ENCODE assay signal across 8 cellular contexts in the genomic region with DNA sequence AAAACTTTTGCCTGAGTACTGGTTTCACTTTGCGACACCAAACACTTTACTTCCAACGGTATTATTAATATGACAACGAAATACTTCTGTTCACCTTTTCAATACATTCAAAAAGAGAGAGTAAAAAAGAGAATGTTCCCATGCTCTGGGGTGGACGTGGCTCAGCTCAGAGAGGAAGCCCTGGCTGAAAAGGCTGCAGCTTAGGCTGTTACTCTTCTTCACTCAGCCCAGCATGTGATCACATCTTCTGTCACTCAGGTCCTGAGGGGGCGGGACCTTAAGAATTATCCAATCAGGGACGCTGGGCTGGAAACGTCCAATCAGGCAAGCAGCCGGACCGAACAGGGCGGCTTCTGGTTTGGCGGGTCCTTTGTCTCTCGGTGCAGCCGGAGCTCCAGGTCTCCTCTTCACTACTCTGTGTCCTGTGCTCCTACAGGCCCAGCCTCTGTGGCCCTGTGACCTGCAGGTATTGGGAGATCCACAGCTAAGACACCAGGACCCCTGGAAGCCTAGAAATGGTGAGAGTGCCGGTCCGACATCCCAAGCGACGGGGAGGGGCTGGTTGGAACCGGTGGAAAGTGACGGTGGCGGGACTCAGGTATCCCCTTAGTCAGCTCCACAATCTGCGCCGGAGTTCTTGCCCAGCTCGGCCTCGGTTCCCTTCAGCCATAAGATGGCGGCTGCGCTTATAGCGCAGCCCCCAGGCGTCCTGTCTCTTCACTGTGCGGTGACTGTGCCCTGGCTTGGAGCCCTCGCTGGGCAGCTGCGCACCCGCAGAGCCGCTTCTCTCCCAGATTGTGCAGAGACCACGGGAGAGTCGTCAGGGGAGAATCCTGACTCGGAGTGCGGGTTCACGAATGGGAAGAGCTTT. TPM values are rescaled to one million over a fixed set of nuclear protein-coding genes. Genes with fewer than 3 reads are reported as not detected.
A peak's percentile ranks its signal among the peaks of the same experiment; 100 is the strongest.
DNase-seq lines count a peak whose midpoint lies in the region; ATAC-seq and TF ChIP-seq lines count a peak whose summit lies in the region.

TSS of gene ZNF93 (plus strand) at position 373 of the 871 bp plus-strand sequence. CDS start at position 516, 143 bp downstream.

- peaks cover 20 to 32% of the 10 kb centered on the region in 2 donors for H3K4me1 Mint-ChIP-seq in natural killer cell
- peaks cover 20 to 42% of the 10 kb centered on the region in 2 donors for H3K4me1 Mint-ChIP-seq in stimulated activated naive B cell treated with anti-CD40 and anti-IgM and Interleukin-4, amounts not matched to agents 10 μg/mL and 1 μg/mL and 100 μg/mL, for 72 hours

- H3K36me3 ChIP-seq in HUES64 (ENCODE audit: insufficient read depth, low read length), result peaks cover 25% of the 10 kb centered on the region
- no peaks in the 10 kb centered on the region for H3K36me3 ChIP-seq in Peyer's patch

- no peak for TF ChIP-seq CTCF in Peyer's patch (IDR thresholded peaks at IDR 0.05)
- no peak for TF ChIP-seq CTCF in fibroblast of pulmonary artery (IDR thresholded peaks at IDR 0.05; ENCODE audit: low read length, missing control alignments)
- no peak for TF ChIP-seq CTCF in natural killer cell (IDR thresholded peaks at IDR 0.05)

- H3K9me3 ChIP-seq in HUES64 (ENCODE audit: insufficient read depth, low read depth, low read length), result no peaks in the 10 kb centered on the region
- H3K9me3 ChIP-seq in Peyer's patch, result no peaks in the 10 kb centered on the region

- peak within 1 kb of the TSS; percentile 96 for H3K4me3 ChIP-seq in HUES64 (ENCODE audit: low read length)
- H3K4me3 ChIP-seq in Peyer's patch, result peak within 1 kb of the TSS; percentile 49 to 88 (median 64)
- H3K4me3 ChIP-seq in fibroblast of pulmonary artery (replicated peaks; ENCODE audit: low read depth, low read length), result peak within 1 kb of the TSS; percentile 80

- WGBS in HUES64, result 1% methylated on average over 37 of the region's 38 CpGs

- peak; percentile 96 for DNase-seq in COR-L47 (lab: John Stamatoyannopoulos, UW)
- peak; percentile 86 to 98 (median 97) for DNase-seq in Peyer's patch
- peak; percentile 95 for DNase-seq in activated effector memory CD4-positive, alpha-beta T cell treated with anti-CD3 and anti-CD28 coated beads, Interleukin-2, amount 50 U/mL, for 16 hours
- peak; percentile 97 for DNase-seq in fibroblast of pulmonary artery (ENCODE audit: low read depth)
- peak; percentile 89 for DNase-seq in natural killer cell
- DNase-seq in stimulated activated naive B cell treated with anti-CD40 and anti-IgM and Interleukin-4, amounts not matched to agents 10 μg/mL and 1 μg/mL and 100 μg/mL, for 72 hours, result peak; percentile 94

- peaks cover 26% of the 10 kb centered on the region for H3K4me1 ChIP-seq in HUES64 (ENCODE audit: insufficient read depth, low read length)
- peaks cover 0 to 4% (median 0%) of the 10 kb centered on the region in 4 donors for H3K4me1 ChIP-seq in Peyer's patch

- H3K27ac ChIP-seq in HUES64 (ENCODE audit: low read depth, low read length) (peak within 1 kb of the TSS; percentile 98), Peyer's patch (peak within 1 kb of the TSS; percentile 42 to 87 (median 76))

- H3K36me3 Mint-ChIP-seq in natural killer cell, result peaks cover 21% of the 10 kb centered on the region
- H3K36me3 Mint-ChIP-seq in stimulated activated naive B cell treated with anti-CD40 and anti-IgM and Interleukin-4, amounts not matched to agents 10 μg/mL and 1 μg/mL and 100 μg/mL, for 72 hours, result peaks cover 40 to 46% of the 10 kb centered on the region in 2 donors

- H3K27me3 Mint-ChIP-seq in natural killer cell (ENCODE audit: low read depth in 2 of 2), result no peaks in the 10 kb centered on the region
- H3K27me3 Mint-ChIP-seq in stimulated activated naive B cell treated with anti-CD40 and anti-IgM and Interleukin-4, amounts not matched to agents 10 μg/mL and 1 μg/mL and 100 μg/mL, for 72 hours, result no peaks in the 10 kb centered on the region

- H3K27me3 ChIP-seq in HUES64 (ENCODE audit: insufficient read depth, low read length) (no peaks in the 10 kb centered on the region), Peyer's patch (no peaks in the 10 kb centered on the region)

- ATAC-seq in GM21381 (IDR thresholded peaks at IDR 0.05; ENCODE audit: unreplicated experiment) (peak; percentile 83), natural killer cell (peak; percentile 96 to 99 (median 99))
- peak; percentile 91 to 94 for ATAC-seq in stimulated activated naive B cell treated with anti-CD40 and anti-IgM and Interleukin-4, amounts not matched to agents 10 μg/mL and 1 μg/mL and 100 μg/mL, for 72 hours (replicated peaks)

- peak within 1 kb of the TSS; percentile 99 for H3K4me3 Mint-ChIP-seq in natural killer cell
- peak within 1 kb of the TSS; percentile 96 to 97 for H3K4me3 Mint-ChIP-seq in stimulated activated naive B cell treated with anti-CD40 and anti-IgM and Interleukin-4, amounts not matched to agents 10 μg/mL and 1 μg/mL and 100 μg/mL, for 72 hours

- H3K27ac Mint-ChIP-seq in natural killer cell, result peak within 1 kb of the TSS; percentile 92 to 96
- H3K27ac Mint-ChIP-seq in stimulated activated naive B cell treated with anti-CD40 and anti-IgM and Interleukin-4, amounts not matched to agents 10 μg/mL and 1 μg/mL and 100 μg/mL, for 72 hours, result peak within 1 kb of the TSS; percentile 99

- peaks cover 3 to 12% of the 10 kb centered on the region in 2 donors for H3K9me3 Mint-ChIP-seq in natural killer cell
- H3K9me3 Mint-ChIP-seq in stimulated activated naive B cell treated with anti-CD40 and anti-IgM and Interleukin-4, amounts not matched to agents 10 μg/mL and 1 μg/mL and 100 μg/mL, for 72 hours, result peaks cover 15 to 24% of the 10 kb centered on the region in 2 donors

- H3K9ac ChIP-seq in HUES64 (ENCODE audit: low read depth, low read length), result peak within 1 kb of the TSS; percentile 99

- intact Hi-C loops in natural killer cell (cut with micrococcal nuclease), result loop anchor here (1.0 to 5.0 kb wide), 4 partner anchors 34 to 169 kb away; partner anchors contain the start of genes ZNF14 and ZNF506

- peak; percentile 24 to 39 for TF ChIP-seq POLR2A in Peyer's patch (IDR thresholded peaks at IDR 0.05)

RNA-seq across cellular contexts. Expression of gene ZNF93, which starts in this region (rescaled TPM):
- polyA plus RNA-seq in HUES64 (2013, experiment 1 of 2), result 46.8 TPM
- polyA plus RNA-seq in HUES64 (2013, experiment 2 of 2), result 46.1 TPM
- 1 to 10 TPM in 3 of 4 donors, under 1 TPM in 1; 0.88 to 8.3 (median 4.9) TPM for total RNA-seq in Peyer's patch
- total RNA-seq in natural killer cell, result 1 to 10 TPM; 2.2 to 5.2 (median 4.2) TPM

Comparison
In these comparisons a context has a peak if more than half of its experiments do, and no peak if none do; other contexts are left out.
1. Peak in every context shown above with its lines: DNase-seq, ATAC-seq, H3K4me3 ChIP-seq and H3K27ac ChIP-seq.